Comparison of ENCODE assay signal across 17 cellular contexts in the genomic region with DNA sequence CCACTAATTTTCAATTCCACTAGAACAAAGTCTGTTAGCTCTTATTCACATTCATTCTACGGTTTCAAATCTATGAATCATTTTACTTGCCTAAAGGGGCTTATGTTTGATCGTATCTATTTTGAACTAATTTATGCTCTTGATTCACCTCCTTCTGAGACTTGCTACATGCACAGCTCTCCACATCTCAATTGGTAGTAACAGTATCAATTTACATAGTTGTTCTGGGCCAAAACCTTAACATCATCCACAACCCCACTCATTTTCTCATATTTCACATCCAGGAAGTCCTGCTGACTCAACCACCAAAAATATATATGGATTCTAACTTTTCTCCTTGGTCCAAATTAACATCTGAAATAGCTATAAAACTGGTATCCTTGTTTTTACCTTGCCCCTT.
A peak's percentile ranks its signal among the peaks of the same experiment; 100 is the strongest.
DNase-seq lines count a peak whose midpoint lies in the region; ATAC-seq, FAIRE-seq and TF ChIP-seq lines count a peak whose summit lies in the region.
"Had no signal": no experiment of that assay in that cellular context is flagged by ENCODE, and none has a peak within 500 bp of the region (broad histone marks: within the 10 kb centered on the region; RNA-seq: fewer than 3 reads in every experiment).

No MANE protein-coding gene starts in this region.

- no peaks in the 10 kb centered on the region for H3K36me3 ChIP-seq in BJ (ENCODE audit: control insufficient read depth, insufficient read depth, low read length)
- H3K36me3 ChIP-seq: BLaER1 treated with 17β-estradiol and CSF1 and Interleukin-3, amounts not matched to agents 10 nM and 100 nM; heart left ventricle; thyroid gland had no signal

- TF ChIP-seq CTCF in BJ (IDR thresholded peaks at IDR 0.05; ENCODE audit: insufficient read depth, low read depth, low read length) (no peak), omental fat pad (IDR thresholded peaks at IDR 0.05) (no peak)

- POLR2A ChIA-PET in BJ (lab: Charles Lee), result no interaction called here

- CTCF ChIA-PET in BJ (lab: Yijun Ruan, JAX), result interaction anchor here (1.2 kb wide), 1 partner anchor 53 kb away, joined by 3 read pairs; no protein-coding TSS in a partner anchor

- ATAC-seq in omental fat pad (ENCODE audit: low FRiP score), result no peak
- ATAC-seq: psoas muscle had no signal

- no peaks in the 10 kb centered on the region for H3K27me3 ChIP-seq in BJ (ENCODE audit: control insufficient read depth, insufficient read depth, low read length)
- H3K27me3 ChIP-seq: BLaER1 treated with 17β-estradiol and CSF1 and Interleukin-3, amounts not matched to agents 10 nM and 100 nM; heart left ventricle; thyroid gland had no signal

- DNase-seq in BJ (ENCODE audit: low read depth) (peak; percentile 55), HTR-8/SVneo (ENCODE audit: insufficient read length, low spot score) (peak; percentile 34), astrocyte of the hippocampus (ENCODE audit: low read depth, low spot score) (peak; percentile 25), iris pigment epithelial cell (ENCODE audit: low read depth) (peak; percentile 95), omental fat pad (ENCODE audit: low spot score) (no peak), cerebellar nuclear complex (lab: John Stamatoyannopoulos, UW) (no peak), SHP77 (lab: John Stamatoyannopoulos, UW) (no peak)
- DNase-seq in stimulated activated naive CD4-positive, alpha-beta T cell (lab: John Stamatoyannopoulos, UW), result no peak
- DNase-seq: activated CD4-positive, alpha-beta T cell treated with anti-CD3 and anti-CD28 coated beads, Interleukin-2, amount 10 ng/mL, durations not matched to agents 24 days and 14 days; anterior cingulate cortex; effector CD8-positive, alpha-beta T cell; heart left ventricle; NCI-H187 treated with DMSO at 0.1 percent for 48 hours; NCI-H526; psoas muscle; thyroid gland had no signal

- H3K4me3 ChIP-seq in BJ (ENCODE audit: low read depth, low read length), result no peak overlapping the region
- H3K4me3 ChIP-seq: BLaER1 treated with 17β-estradiol and CSF1 and Interleukin-3, amounts not matched to agents 10 nM and 100 nM; heart left ventricle; psoas muscle; thyroid gland had no signal

- FAIRE-seq in HTR-8/SVneo (lab: Jason Lieb, UNC), result no peak

Comparison
In these comparisons a context has a peak if more than half of its experiments do, and no peak if none do; other contexts are left out.
1. DNase-seq: peak in BJ (single experiment), HTR-8/SVneo (single experiment), astrocyte of the hippocampus (single experiment) and iris pigment epithelial cell (single experiment); none in omental fat pad (single experiment), cerebellar nuclear complex (0 of 2), SHP77 (0 of 2) and stimulated activated naive CD4-positive, alpha-beta T cell (0 of 6).